In the genomic region with DNA sequence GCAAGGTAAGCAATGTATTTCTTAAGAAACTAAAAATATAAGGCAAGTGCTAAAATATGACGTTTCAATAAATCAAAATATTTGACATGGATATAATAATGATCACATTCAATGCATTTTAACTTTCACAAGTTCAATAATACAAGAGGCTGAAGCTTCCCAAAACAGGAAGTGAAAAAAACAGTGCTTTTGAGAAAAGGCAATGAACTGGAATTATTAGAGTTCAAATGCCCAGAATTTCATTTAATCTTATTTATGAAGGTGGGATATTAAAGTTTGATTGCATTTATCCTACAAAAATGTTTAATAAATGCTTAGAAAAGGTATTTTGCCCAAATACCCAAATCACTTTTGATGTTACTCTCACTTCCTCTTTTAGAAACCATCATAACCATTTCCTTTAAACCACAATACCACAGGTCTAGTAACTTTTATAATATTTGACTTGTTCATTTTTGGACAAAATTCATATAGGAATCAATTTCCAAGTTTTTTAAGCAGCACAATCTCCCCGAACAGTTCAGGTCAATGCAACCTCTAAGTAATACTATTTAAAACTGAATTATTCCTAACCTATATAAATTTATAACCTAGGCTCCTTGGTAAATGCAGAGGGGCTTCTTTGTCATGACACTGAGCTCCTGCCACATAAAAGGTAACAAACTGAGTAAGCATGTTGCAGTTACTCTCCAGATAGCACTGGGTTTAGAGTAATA, we compare ENCODE assay signal across 8 cellular contexts. TPM values are rescaled to one million over a fixed set of nuclear protein-coding genes. Genes with fewer than 3 reads are reported as not detected.
DNase-seq lines count a peak whose midpoint lies in the region; ATAC-seq and TF ChIP-seq lines count a peak whose summit lies in the region.

No MANE protein-coding gene starts in this region.

- no peaks in the 10 kb centered on the region; the same call in 1 of the 2 replicates for H3K36me3 ChIP-seq in Panc1 (ENCODE audit: control insufficient read depth, insufficient read depth, low read length)

- no peaks in the 10 kb centered on the region; the same call in 1 of the 2 replicates for H3K27me3 ChIP-seq in Panc1 (ENCODE audit: control insufficient read depth, insufficient read depth, low read length)
- H3K27me3 ChIP-seq in right cardiac atrium (ENCODE audit: control insufficient read depth, insufficient read depth) = no peaks in the 10 kb centered on the region

- H3K27ac ChIP-seq in Panc1 (ENCODE audit: low read length) (peak overlapping the region; percentile 93), right cardiac atrium (ENCODE audit: low read length) (no peak overlapping the region)

- peaks cover 36% of the 10 kb centered on the region for H3K27me3 Mint-ChIP-seq in activated naive CD4-positive, alpha-beta T cell treated with anti-CD3 and anti-CD28 coated beads, Interleukin-2, amount 50 U/mL, for 24 hours
- H3K27me3 Mint-ChIP-seq in type B pancreatic cell = peaks cover 12% of the 10 kb centered on the region

- H3K4me3 Mint-ChIP-seq in activated naive CD4-positive, alpha-beta T cell treated with anti-CD3 and anti-CD28 coated beads, Interleukin-2, amount 50 U/mL, for 24 hours = peak overlapping the region; percentile 87
- H3K4me3 Mint-ChIP-seq in type B pancreatic cell = peak overlapping the region; percentile 95

- POLR2A ChIA-PET in Panc1 (lab: Charles Lee) = interaction anchor here (0.7 kb wide), 1 partner anchor 43 kb away, joined by 12 read pairs; no protein-coding TSS in a partner anchor

- in situ Hi-C loops in Panc1 (cut with HindIII; ENCODE audit: low pct_unique_long_range_greater_than_20kb, low sequenced_read_pairs) = no loop called here

- H3K4me1 Mint-ChIP-seq in activated naive CD4-positive, alpha-beta T cell treated with anti-CD3 and anti-CD28 coated beads, Interleukin-2, amount 50 U/mL, for 24 hours = peaks cover 44% of the 10 kb centered on the region
- peaks cover 42% of the 10 kb centered on the region for H3K4me1 Mint-ChIP-seq in type B pancreatic cell (ENCODE audit: unreplicated experiment)

- H3K4me3 ChIP-seq in Panc1 (ENCODE audit: low read depth in 2 of 2, low read length in 2 of 2) (peak overlapping the region; percentile 90 to 94), right cardiac atrium (ENCODE audit: low read length) (peak overlapping the region; percentile 100)

- intact Hi-C loops in Panc1 (cut with micrococcal nuclease; ENCODE audit: unreplicated experiment) = no loop called here
- intact Hi-C loops in right cardiac atrium (cut with DNase I) = loop anchor here in 2 of 4 donors (5.0 kb wide), 1 partner anchor 41 kb away; a partner anchor contains a TSS

- H3K4me1 ChIP-seq in Panc1 (ENCODE audit: control insufficient read depth, insufficient read depth, low read length) = peaks cover 40% of the 10 kb centered on the region
- H3K4me1 ChIP-seq in right cardiac atrium (ENCODE audit: control insufficient read depth, insufficient read depth, low read length) = no peaks in the 10 kb centered on the region

- H3K27ac Mint-ChIP-seq in activated naive CD4-positive, alpha-beta T cell treated with anti-CD3 and anti-CD28 coated beads, Interleukin-2, amount 50 U/mL, for 24 hours = no peak overlapping the region
- peak overlapping the region; percentile 99 for H3K27ac Mint-ChIP-seq in type B pancreatic cell

- CTCF ChIA-PET in Panc1 (lab: Charles Lee) = no interaction called here

- WGBS in right cardiac atrium = 17% methylated on average over 2 of the region's 2 CpGs

- ATAC-seq in HG02884 (IDR thresholded peaks at IDR 0.05; ENCODE audit: unreplicated experiment) (peak; percentile 51), Panc1 (no peak), right cardiac atrium (no peak)

- BruUV-seq in Panc1 (replicated peaks; lab: Mats Ljungman, UMichigan) = no TSS peak

- TF ChIP-seq CTCF in Panc1 (IDR thresholded peaks at IDR 0.05) (no peak), type B pancreatic cell (conservative IDR thresholded peaks at IDR 0.05) (no peak)

- H3K9me3 ChIP-seq in Panc1 (ENCODE audit: control insufficient read depth, insufficient read depth, low read depth, low read length) (no peaks in the 10 kb centered on the region), right cardiac atrium (ENCODE audit: control insufficient read depth, low read length) (no peaks in the 10 kb centered on the region)

- peaks cover 2% of the 10 kb centered on the region for H3K36me3 Mint-ChIP-seq in activated naive CD4-positive, alpha-beta T cell treated with anti-CD3 and anti-CD28 coated beads, Interleukin-2, amount 50 U/mL, for 24 hours
- H3K36me3 Mint-ChIP-seq in type B pancreatic cell = no peaks in the 10 kb centered on the region

- H3K9me3 Mint-ChIP-seq in activated naive CD4-positive, alpha-beta T cell treated with anti-CD3 and anti-CD28 coated beads, Interleukin-2, amount 50 U/mL, for 24 hours = no peaks in the 10 kb centered on the region
- no peaks in the 10 kb centered on the region for H3K9me3 Mint-ChIP-seq in type B pancreatic cell

- DNase-seq in activated naive CD4-positive, alpha-beta T cell (lab: John Stamatoyannopoulos, UW) = no peak
- DNase-seq in Panc1 (ENCODE audit: low read depth, low spot score) = no peak
- DNase-seq in right cardiac atrium = no peak
- no peak for DNase-seq in type B pancreatic cell (ENCODE audit: extremely low spot score, unreplicated experiment)
- no peak for DNase-seq in stimulated activated CD4-positive, alpha-beta T cell treated with anti-CD3 and anti-CD28 coated beads, Interleukin-2, amount 100 ng/mL, for 48 hours
- no peak for DNase-seq in NCI-H2107 (lab: John Stamatoyannopoulos, UW)

RNA-seq across cellular contexts. Expression of a gene that starts 2.1 kb away (rescaled TPM):
- total RNA-seq in Panc1 (2021; ENCODE audit: unreplicated experiment) (174 TPM), right cardiac atrium (100 to 1,000 TPM; 131 to 158 (median 140) TPM), type B pancreatic cell (ENCODE audit: low replicate concordance) (104 and 131 TPM in 2 replicates)
- 63.3 TPM for polyA plus RNA-seq in Panc1 (2012; ENCODE audit: insufficient read length)
- 63.0 TPM for polyA plus RNA-seq in right cardiac atrium

RNA-seq across cellular contexts. Expression of a gene that starts 42.4 kb away (rescaled TPM):
- total RNA-seq in Panc1 (2021; ENCODE audit: unreplicated experiment) = 1.3 TPM
- polyA plus RNA-seq in Panc1 (2012; ENCODE audit: insufficient read length) = 0.94 TPM
- 10 to 100 TPM in 3 of 4 donors, 1 to 10 TPM in 1; 7.5 to 16.6 (median 12.3) TPM for total RNA-seq in right cardiac atrium
- 6.7 TPM for polyA plus RNA-seq in right cardiac atrium
- total RNA-seq in type B pancreatic cell (ENCODE audit: low replicate concordance) = 4.0 and 6.2 TPM in 2 replicates
